In the genomic region with DNA sequence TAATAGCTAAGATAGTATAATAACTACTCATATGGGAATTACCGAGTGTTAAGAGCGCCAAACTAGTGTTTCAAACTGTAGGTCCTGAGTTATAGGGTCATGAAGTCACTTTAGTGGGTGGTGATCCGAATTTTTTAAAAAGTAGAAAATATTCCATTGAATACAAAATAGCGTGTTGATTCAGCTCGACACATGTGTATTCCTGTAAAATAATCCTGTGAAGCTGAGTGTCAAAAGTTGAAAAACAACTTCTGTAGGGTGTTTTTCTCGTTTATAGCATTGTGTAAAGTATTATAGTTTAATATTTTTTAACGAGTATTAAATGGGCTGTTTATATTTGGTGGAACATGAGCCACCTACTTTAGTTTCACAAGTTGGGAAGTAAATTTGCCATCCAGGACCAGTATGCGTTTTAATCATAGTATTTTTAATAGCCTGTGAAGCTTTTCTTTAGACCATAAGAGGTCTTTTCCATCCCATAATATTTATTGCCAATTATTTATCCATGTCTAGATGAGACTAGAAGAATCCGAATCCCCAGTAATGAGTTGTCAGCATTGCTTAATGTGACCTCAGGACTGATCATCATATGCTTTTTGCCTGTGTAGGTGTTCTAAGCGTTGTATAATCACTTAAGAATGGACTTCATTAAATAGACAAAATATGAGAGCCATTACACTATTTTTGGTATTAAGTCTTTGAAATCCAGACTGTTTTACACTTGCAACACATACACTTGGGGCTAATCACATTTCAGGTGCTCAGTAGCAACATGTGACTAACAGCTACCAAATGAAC, we compare ENCODE assay signal across 8 cellular contexts.
DNase-seq lines count a peak whose midpoint lies in the region; ATAC-seq and TF ChIP-seq lines count a peak whose summit lies in the region.

No MANE protein-coding gene starts in this region.

- H3K4ac ChIP-seq in mesendoderm (ENCODE audit: low read depth, low read length) = no peak overlapping the region

- H3K9ac ChIP-seq in mesendoderm (ENCODE audit: low read length) = peak overlapping the region; percentile 87

- TF ChIP-seq CTCF in heart right ventricle (IDR thresholded peaks at IDR 0.05) (no peak), astrocyte of the spinal cord (IDR thresholded peaks at IDR 0.05; ENCODE audit: low read depth, low read length) (no peak)

- H3K4me1 ChIP-seq in heart right ventricle = peaks cover 15 to 68% (median 58%) of the 10 kb centered on the region in 9 donors
- H3K4me1 ChIP-seq in mesendoderm (ENCODE audit: control insufficient read depth, low read depth, low read length) = peaks cover 1% of the 10 kb centered on the region
- H3K4me1 ChIP-seq in aorta (ENCODE audit: control insufficient read depth in 1 of 2, insufficient read depth in 2 of 2, low read length in 2 of 2) = peaks cover 3 to 4% of the 10 kb centered on the region in 2 donors

- H3K18ac ChIP-seq in mesendoderm (ENCODE audit: low read length) = no peak overlapping the region

- no peak overlapping the region for H4K5ac ChIP-seq in mesendoderm (ENCODE audit: low read length)

- no peak for ATAC-seq in heart right ventricle
- no peak for ATAC-seq in Right ventricle myocardium superior (ENCODE audit: poor library complexity)
- ATAC-seq in aorta (ENCODE audit: low FRiP score) = no peak

- in situ Hi-C loops in astrocyte of the spinal cord (cut with HindIII; ENCODE audit: low sequenced_read_pairs) = no loop called here

- H4K8ac ChIP-seq in mesendoderm (ENCODE audit: low read depth, low read length) = no peak overlapping the region

- H3K9me3 ChIP-seq in heart right ventricle (no peaks in the 10 kb centered on the region), aorta (ENCODE audit: control insufficient read depth, low read length) (no peaks in the 10 kb centered on the region)

- no peak for DNase-seq in heart right ventricle
- DNase-seq in Right ventricle myocardium superior = no peak
- DNase-seq in astrocyte of the spinal cord (ENCODE audit: low read depth, low spot score) = no peak
- DNase-seq in mesendoderm = no peak
- no peak for DNase-seq in aorta
- no peak for DNase-seq in erythroblast (lab: John Stamatoyannopoulos, UW)
- no peak for DNase-seq in GM03348 (ENCODE audit: low spot score)
- DNase-seq in C1 segment of cervical spinal cord (lab: John Stamatoyannopoulos, UW) = no peak

- peaks cover 57% of the 10 kb centered on the region for H3K79me2 ChIP-seq in mesendoderm (ENCODE audit: control insufficient read depth, insufficient read depth, low read length)

- intact Hi-C loops in heart right ventricle (cut with DNase I) = loop anchor here in 2 of 10 donors (5.0 to 10.0 kb wide), 3 partner anchors 44 to 86 kb away; a partner anchor contains a TSS
- intact Hi-C loops in Right ventricle myocardium superior (cut with DNase I) = no loop called here
- intact Hi-C loops in aorta (cut with DNase I) = no loop called here

- H2BK15ac ChIP-seq in mesendoderm (replicated peaks; ENCODE audit: low read depth) = no peak overlapping the region

- H2AK5ac ChIP-seq in mesendoderm (ENCODE audit: low read length) = no peak overlapping the region

- H3K27ac ChIP-seq in heart right ventricle = peak overlapping the region; percentile 99 to 100 (median 100)
- H3K27ac ChIP-seq in mesendoderm (ENCODE audit: low read depth, low read length) = no peak overlapping the region
- no peak overlapping the region for H3K27ac ChIP-seq in aorta (ENCODE audit: low read depth in 1 of 2, low read length in 2 of 2)

- H3K23ac ChIP-seq in mesendoderm (ENCODE audit: low read length) = no peak overlapping the region

- peak overlapping the region; percentile 54 for H3K56ac ChIP-seq in mesendoderm (ENCODE audit: low read length)

- WGBS in heart right ventricle, 2 donors = 7% methylated on average over 10 of the region's 10 CpGs
- WGBS in mesendoderm (ENCODE audit: extremely low coverage, insufficient coverage, low lambda C conversion rate) = 100% methylated on average over 2 of the region's 10 CpGs
- WGBS in aorta, 2 donors = 11 to 12% methylated on average over 10 of the region's 10 CpGs

- no peak for TF ChIP-seq POLR2A in erythroblast (IDR thresholded peaks at IDR 0.05; ENCODE audit: low read length)

- no peak overlapping the region for H2BK120ac ChIP-seq in mesendoderm (ENCODE audit: low read depth, low read length)

- H3K4me3 ChIP-seq in heart right ventricle (peak overlapping the region in 9 of 10 donors; percentile 62 to 92 (median 77)), astrocyte of the spinal cord (ENCODE audit: low read depth, low read length) (peak overlapping the region; percentile 64), mesendoderm (ENCODE audit: low read length) (peak overlapping the region; percentile 32), aorta (ENCODE audit: low read length in 2 of 2) (peak overlapping the region; percentile 88 to 99)

- H3K79me1 ChIP-seq in mesendoderm (ENCODE audit: low read length) = no peaks in the 10 kb centered on the region

- H3K36me3 ChIP-seq in heart right ventricle = peaks cover 0 to 21% (median 0%) of the 10 kb centered on the region in 9 donors
- no peaks in the 10 kb centered on the region for H3K36me3 ChIP-seq in mesendoderm (ENCODE audit: control insufficient read depth, insufficient read depth, low read length)
- H3K36me3 ChIP-seq in aorta (ENCODE audit: control insufficient read depth in 1 of 2, insufficient read depth in 2 of 2, low read length in 1 of 2) = peaks cover 0 to 2% of the 10 kb centered on the region in 2 donors

- H3K27me3 ChIP-seq in heart right ventricle (no peaks in the 10 kb centered on the region), mesendoderm (ENCODE audit: insufficient read depth, low read length, poor library complexity) (no peaks in the 10 kb centered on the region), aorta (ENCODE audit: control insufficient read depth in 1 of 2, insufficient read depth in 2 of 2, low read length in 1 of 2) (no peaks in the 10 kb centered on the region)

- peak overlapping the region; percentile 43 for H3K4me2 ChIP-seq in mesendoderm (ENCODE audit: low read length)

- H2BK5ac ChIP-seq in mesendoderm (ENCODE audit: low read length) = no peak overlapping the region

Comparison
In these comparisons a context has a peak if more than half of its experiments do, and no peak if none do; other contexts are left out.
1. H3K27ac ChIP-seq: peak in heart right ventricle (10 of 10); none in mesendoderm (single experiment) and aorta (0 of 2).
2. H3K4me3 ChIP-seq: peak in every context shown above with its lines; median percentile 94 in aorta; 77 in heart right ventricle; 64 in astrocyte of the spinal cord; 32 in mesendoderm.